In genomic region chr6:20534906-20535305, GRCh38 we compare ENCODE assay signal across 8 cellular contexts. TPM values are rescaled to one million over a fixed set of nuclear protein-coding genes. Genes with fewer than 3 reads are reported as not detected.
A peak's percentile ranks its signal among the peaks of the same experiment; 100 is the strongest.
DNase-seq lines count a peak whose midpoint lies in the region; ATAC-seq and TF ChIP-seq lines count a peak whose summit lies in the region.

No MANE protein-coding gene starts in this region.

- CTCF ChIA-PET in Calu3 (lab: Charles Lee), result interaction anchor here (1.1 kb wide), 2 partner anchors 130 to 162 kb away, joined by 3 to 6 read pairs; no protein-coding TSS in a partner anchor
- CTCF ChIA-PET in naive thymus-derived CD4-positive, alpha-beta T cell (lab: Charles Lee), result interaction anchor here (0.7 to 1.0 kb wide), 2 partner anchors 130 to 239 kb away, joined by 4 to 5 read pairs; no protein-coding TSS in a partner anchor

- TF ChIP-seq CTCF in Calu3 (IDR thresholded peaks at IDR 0.05; ENCODE audit: unreplicated experiment) (no peak), H9 (conservative IDR thresholded peaks at IDR 0.05) (no peak), coronary artery (IDR thresholded peaks at IDR 0.05) (no peak)

- H3K4me1 ChIP-seq in H9 (ENCODE audit: insufficient read depth, low read length), result no peaks in the 10 kb centered on the region; the same call in 1 of the 2 replicates
- H3K4me1 ChIP-seq in naive thymus-derived CD4-positive, alpha-beta T cell (ENCODE audit: control insufficient read depth in 2 of 2, insufficient read depth in 2 of 2, low read length in 2 of 2), result peaks cover 0 to 11% of the 10 kb centered on the region in 2 donors

- H3K36me3 Mint-ChIP-seq in Calu3 (ENCODE audit: insufficient read depth, unreplicated experiment) (peaks cover 29% of the 10 kb centered on the region), H9 (ENCODE audit: insufficient read depth in 1 of 3, low read depth in 3 of 3) (peaks cover 0 to 13% (median 6%) of the 10 kb centered on the region in 3 experiments; a peak in 6 of 7 replicates)
- H3K36me3 Mint-ChIP-seq in naive thymus-derived CD4-positive, alpha-beta T cell, result peaks cover 14 to 23% (median 16%) of the 10 kb centered on the region in 5 donors

- no peak overlapping the region for H3K56ac ChIP-seq in H9 (ENCODE audit: insufficient read length, low read depth, low read length)

- ATAC-seq in naive thymus-derived CD4-positive, alpha-beta T cell, result peak; percentile 53
- ATAC-seq in GM21381 (IDR thresholded peaks at IDR 0.05; ENCODE audit: unreplicated experiment), result no peak

- H3K27me3 ChIP-seq in H9 (ENCODE audit: insufficient read depth, low read length), result no peaks in the 10 kb centered on the region
- no peaks in the 10 kb centered on the region for H3K27me3 ChIP-seq in naive thymus-derived CD4-positive, alpha-beta T cell (ENCODE audit: control insufficient read depth in 2 of 2, insufficient read depth in 2 of 2, low read length in 2 of 2)

- POLR2A ChIA-PET in naive thymus-derived CD4-positive, alpha-beta T cell (lab: Charles Lee), result interaction anchor here (1.0 to 1.5 kb wide), 3 partner anchors 169 to 216 kb away, joined by 3 to 4 read pairs (median 3); no protein-coding TSS in a partner anchor

- H3K18ac ChIP-seq in H9 (ENCODE audit: insufficient read length, low read depth, low read length), result no peak overlapping the region

- no peak overlapping the region for H3K4ac ChIP-seq in H9 (ENCODE audit: low read depth, low read length)

- H3K27me3 Mint-ChIP-seq in Calu3 (ENCODE audit: unreplicated experiment), result no peaks in the 10 kb centered on the region
- no peaks in the 10 kb centered on the region for H3K27me3 Mint-ChIP-seq in H9 (ENCODE audit: low read depth)
- H3K27me3 Mint-ChIP-seq in naive thymus-derived CD4-positive, alpha-beta T cell, result peaks cover 0 to 4% (median 0%) of the 10 kb centered on the region in 5 donors

- H3K4me3 ChIP-seq in coronary artery, result peak overlapping the region; percentile 86
- peak overlapping the region; percentile 92 for H3K4me3 ChIP-seq in naive thymus-derived CD4-positive, alpha-beta T cell (ENCODE audit: low read length)

- H4K91ac ChIP-seq in H9 (ENCODE audit: insufficient read length, low read depth, low read length), result no peak overlapping the region

- no peak overlapping the region for H3T11ph ChIP-seq in H9 (ENCODE audit: low read length)

- H4K8ac ChIP-seq in H9 (replicated peaks; ENCODE audit: insufficient read length, low read depth, low read length), result no peak overlapping the region

- no peak overlapping the region for H2AK5ac ChIP-seq in H9 (ENCODE audit: insufficient read length, low read length)

- no peak overlapping the region for H2BK15ac ChIP-seq in H9 (ENCODE audit: low read depth, low read length)

- H3K4me1 Mint-ChIP-seq in Calu3 (ENCODE audit: low read depth, unreplicated experiment) (peaks cover 38% of the 10 kb centered on the region), H9 (peaks cover 14 to 15% of the 10 kb centered on the region in 2 experiments)
- peaks cover 24 to 56% (median 44%) of the 10 kb centered on the region in 7 donors for H3K4me1 Mint-ChIP-seq in naive thymus-derived CD4-positive, alpha-beta T cell

- intact Hi-C loops in Calu3 (cut with micrococcal nuclease; ENCODE audit: unreplicated experiment), result no loop called here
- intact Hi-C loops in naive thymus-derived CD4-positive, alpha-beta T cell (cut with micrococcal nuclease), result loop anchor here (1.0 to 2.0 kb wide), 4 partner anchors 8 to 323 kb away; partner anchors contain the start of genes E2F3 (in 2 of the 2) and MBOAT1 (in 2 of the 2)

- H3K23ac ChIP-seq in H9 (ENCODE audit: insufficient read length, low read depth, low read length), result no peak overlapping the region

- no peak overlapping the region for H2BK12ac ChIP-seq in H9 (ENCODE audit: insufficient read length, low read depth, low read length)

- H3K27ac ChIP-seq in H9 (ENCODE audit: insufficient read length, low read depth, low read length) (no peak overlapping the region), coronary artery (peak overlapping the region; percentile 83 to 90)
- H3K27ac ChIP-seq in naive thymus-derived CD4-positive, alpha-beta T cell (ENCODE audit: low read depth, low read length), result peak overlapping the region; percentile 89

- H2BK20ac ChIP-seq in H9 (ENCODE audit: low read depth, low read length, poor library complexity, severe bottlenecking), result no peak overlapping the region

- H3K79me1 ChIP-seq in H9 (ENCODE audit: insufficient read depth, low read depth, low read length, poor library complexity, severe bottlenecking), result no peaks in the 10 kb centered on the region

- H3K9ac ChIP-seq in H9 (ENCODE audit: extremely low read depth, insufficient read length, low read length), result peak overlapping the region; percentile 88

- peak overlapping the region; percentile 93 for H3K4me2 ChIP-seq in H9 (ENCODE audit: insufficient read depth, insufficient read length, low read length)

- no CpG with 5 or more reads among the region's 10 CpGs for WGBS in H9 (ENCODE audit: extremely low coverage, insufficient read length, low lambda C conversion rate)

- H2BK5ac ChIP-seq in H9 (ENCODE audit: insufficient read length, low read length), result no peak overlapping the region

- H4K5ac ChIP-seq in H9 (ENCODE audit: insufficient read length, low read depth, low read length), result no peak overlapping the region

- H3K9me3 Mint-ChIP-seq in Calu3 (ENCODE audit: low read depth, unreplicated experiment), result peaks cover 3% of the 10 kb centered on the region
- no peaks in the 10 kb centered on the region for H3K9me3 Mint-ChIP-seq in H9
- no peaks in the 10 kb centered on the region for H3K9me3 Mint-ChIP-seq in naive thymus-derived CD4-positive, alpha-beta T cell

- H3K79me2 ChIP-seq in H9 (ENCODE audit: insufficient read depth, low read length), result peaks cover 4% of the 10 kb centered on the region; the same call in 1 of the 2 replicates

- H3K14ac ChIP-seq in H9 (ENCODE audit: insufficient read depth, low read length), result no peak overlapping the region

- H3K27ac Mint-ChIP-seq in Calu3 (ENCODE audit: unreplicated experiment), result peak overlapping the region; percentile 87
- H3K27ac Mint-ChIP-seq in H9, result peak overlapping the region; percentile 97 to 99 (median 99); a peak in 6 of 7 replicates
- H3K27ac Mint-ChIP-seq in naive thymus-derived CD4-positive, alpha-beta T cell, result peak overlapping the region; percentile 94 to 100 (median 99)

- H4K20me1 ChIP-seq in H9 (ENCODE audit: control insufficient read depth, insufficient read depth, insufficient read length), result no peaks in the 10 kb centered on the region

- peaks cover 0 to 7% (median 0%) of the 10 kb centered on the region in 3 experiments for H3K36me3 ChIP-seq in naive thymus-derived CD4-positive, alpha-beta T cell (ENCODE audit: control insufficient read depth in 2 of 3, insufficient read depth in 3 of 3, low read length in 3 of 3)

- no peak overlapping the region for H2AFZ ChIP-seq in H9 (ENCODE audit: low read length)

- peak overlapping the region; percentile 84 for H3K4me3 Mint-ChIP-seq in Calu3 (ENCODE audit: low read depth, unreplicated experiment)
- peak overlapping the region; percentile 96 to 97 for H3K4me3 Mint-ChIP-seq in H9
- H3K4me3 Mint-ChIP-seq in naive thymus-derived CD4-positive, alpha-beta T cell, result peak overlapping the region; percentile 88 to 100 (median 97)

- BruUV-seq in Calu3 (replicated peaks; lab: Mats Ljungman, UMichigan), result TSS peak; percentile 70

- no peaks in the 10 kb centered on the region for H3K23me2 ChIP-seq in H9 (ENCODE audit: insufficient read length, low read depth, low read length, poor library complexity, severe bottlenecking)

- H2BK120ac ChIP-seq in H9 (ENCODE audit: low read depth, low read length, poor library complexity, severe bottlenecking), result no peak overlapping the region

- H3K9me3 ChIP-seq in H9 (ENCODE audit: control insufficient read depth, low read depth, low read length), result no peaks in the 10 kb centered on the region
- H3K9me3 ChIP-seq in naive thymus-derived CD4-positive, alpha-beta T cell (ENCODE audit: control insufficient read depth in 2 of 3, low read length in 3 of 3), result no peaks in the 10 kb centered on the region

- DNase-seq in Calu3 (no peak), H9 (no peak), NCI-H82 (lab: John Stamatoyannopoulos, UW) (peak; percentile 90), coronary artery (ENCODE audit: low spot score) (no peak), KG1 (lab: John Stamatoyannopoulos, UW) (no peak), hippocampal formation (lab: John Stamatoyannopoulos, UW) (no peak)
- DNase-seq in naive thymus-derived CD4-positive, alpha-beta T cell, result peak in 6 of 9 donors; percentile 22 to 42 (median 32)

RNA-seq across cellular contexts. Expression of gene CDKAL1, which starts 0.6 kb away (rescaled TPM):
- total RNA-seq in Calu3 (2022) (37.8 and 39.6 TPM in 2 replicates), H9 (2021) (21.6 and 23.0 TPM in 2 replicates)
- 10 to 100 TPM; 23.6 to 30.3 (median 25.0) TPM for total RNA-seq in naive thymus-derived CD4-positive, alpha-beta T cell
- 10 to 100 TPM; 31.6 to 35.8 TPM for polyA plus RNA-seq in naive thymus-derived CD4-positive, alpha-beta T cell

Comparison
In these comparisons a context has a peak if more than half of its experiments do, and no peak if none do; other contexts are left out.
1. DNase-seq: peak in NCI-H82 (single experiment) and naive thymus-derived CD4-positive, alpha-beta T cell (6 of 9); none in Calu3 (single experiment), H9 (single experiment), coronary artery (single experiment), KG1 (single experiment) and hippocampal formation (0 of 2).
2. Peak in every context shown above with its lines, with median percentiles within 50 percentile points of each other: H3K27ac Mint-ChIP-seq and H3K4me3 Mint-ChIP-seq.